Comparison of ENCODE assay signal across 19 cellular contexts in genomic region chr16:17565605-17566004, GRCh38.
DNase-seq lines count a peak whose midpoint lies in the region; TF ChIP-seq lines count a peak whose summit lies in the region.
"Had no signal": no experiment of that assay in that cellular context is flagged by ENCODE, and none has a peak within 500 bp of the region (broad histone marks: within the 10 kb centered on the region; RNA-seq: fewer than 3 reads in every experiment).

No MANE protein-coding gene starts in this region.

- no peaks in the 10 kb centered on the region for H3K4me1 ChIP-seq in KMS-11 (ENCODE audit: low read depth, poor library complexity, severe bottlenecking)
- H3K4me1 ChIP-seq in suprapubic skin: peaks cover 39% of the 10 kb centered on the region
- H3K4me1 ChIP-seq in GM23248 (ENCODE audit: insufficient read depth): no peaks in the 10 kb centered on the region

- DNase-seq in epithelial cell of prostate (ENCODE audit: low read depth, low spot score): no peak
- DNase-seq in suprapubic skin (ENCODE audit: low spot score in 2 of 2): no peak
- no peak for DNase-seq in MV-4-11 (lab: John Stamatoyannopoulos, UW)
- no peak for DNase-seq in NCI-H1436 treated with DMSO at 0.1 percent for 48 hours (lab: John Stamatoyannopoulos, UW)
- DNase-seq in GM23248: no peak
- DNase-seq: Calu3; CD4-positive, alpha-beta memory T cell; DMS79; Karpas-422; MG63; NCI-H1105 treated with DMSO at 0.1 percent for 48 hours; NCI-H187 treated with DMSO at 0.1 percent for 48 hours; NCI-H2171 treated with DMSO at 0.1 percent for 48 hours; NCI-H446 treated with DMSO at 0.1 percent for 48 hours; NK-92 treated with Interleukin-12 subunit alpha and Interleukin-12 subunit beta, amount 100 ng/mL, for 24 hours; OCI-M1; RPMI8226 had no signal

- no peak for TF ChIP-seq EP300 in suprapubic skin (IDR thresholded peaks at IDR 0.05)

- H3K4me2 ChIP-seq in KMS-11: no peak overlapping the region
- H3K4me2 ChIP-seq in GM23248 (ENCODE audit: unreplicated experiment): no peak overlapping the region

- H3K79me2 ChIP-seq in KMS-11 (ENCODE audit: insufficient read depth, low read depth) (no peaks in the 10 kb centered on the region), GM23248 (ENCODE audit: insufficient read depth) (no peaks in the 10 kb centered on the region)

- in situ Hi-C loops in GM23248 (cut with MboI): no loop called here

- no peak overlapping the region for H2AFZ ChIP-seq in KMS-11 (ENCODE audit: low read depth)
- no peak overlapping the region for H2AFZ ChIP-seq in GM23248

- H3K9ac ChIP-seq in KMS-11 (no peak overlapping the region), GM23248 (no peak overlapping the region)

- H3K27me3 ChIP-seq in KMS-11 (ENCODE audit: insufficient read depth, low read depth): no peaks in the 10 kb centered on the region
- no peaks in the 10 kb centered on the region for H3K27me3 ChIP-seq in suprapubic skin
- peaks cover 10% of the 10 kb centered on the region; the same call in 1 of the 2 replicates for H3K27me3 ChIP-seq in GM23248 (replicated peaks; ENCODE audit: insufficient read depth)

- no peaks in the 10 kb centered on the region for H3K9me3 ChIP-seq in suprapubic skin
- no peaks in the 10 kb centered on the region for H3K9me3 ChIP-seq in GM23248 (ENCODE audit: low read depth)
- H3K9me3 ChIP-seq: MG63 had no signal

- TF ChIP-seq CTCF in GM12873 (IDR thresholded peaks at IDR 0.05; ENCODE audit: insufficient read depth, low read depth, low read length, missing control alignments) (peak; percentile 22), KMS-11 (conservative IDR thresholded peaks at IDR 0.05; ENCODE audit: low read depth, low read length) (peak; percentile 40; the same call in 1 of the 2 replicates), suprapubic skin (IDR thresholded peaks at IDR 0.05) (no peak)

- H3K9me2 ChIP-seq in GM23248 (ENCODE audit: insufficient read depth): no peaks in the 10 kb centered on the region

- H4K20me1 ChIP-seq in KMS-11 (ENCODE audit: insufficient read depth): no peaks in the 10 kb centered on the region
- H4K20me1 ChIP-seq in GM23248 (ENCODE audit: insufficient read depth): no peaks in the 10 kb centered on the region

- WGBS in suprapubic skin: 95% methylated on average over 3 of the region's 3 CpGs
- 93 to 96% methylated on average over 3 of the region's 3 CpGs for WGBS in GM23248 (ENCODE audit: low coverage in 1 of 2, low lambda C conversion rate in 2 of 2, missing lambda C conversion rate in 2 of 2), 2 experiments

- H3K27ac ChIP-seq in KMS-11: no peak overlapping the region
- H3K27ac ChIP-seq in epithelial cell of prostate: peak overlapping the region; percentile 33
- peak overlapping the region; percentile 36 for H3K27ac ChIP-seq in suprapubic skin
- no peak overlapping the region for H3K27ac ChIP-seq in GM23248

- no peaks in the 10 kb centered on the region for H3F3A ChIP-seq in GM23248 (ENCODE audit: insufficient read depth)

- H3K36me3 ChIP-seq in KMS-11 (ENCODE audit: insufficient read depth) (no peaks in the 10 kb centered on the region), suprapubic skin (no peaks in the 10 kb centered on the region), GM23248 (ENCODE audit: low read depth) (no peaks in the 10 kb centered on the region)
- H3K36me3 ChIP-seq: MG63 had no signal

- no peak overlapping the region for H3K4me3 ChIP-seq in KMS-11 (IDR thresholded peaks at IDR 0.05; ENCODE audit: insufficient read depth, low read depth, low read length)
- H3K4me3 ChIP-seq in suprapubic skin: no peak overlapping the region
- H3K4me3 ChIP-seq in GM23248: no peak overlapping the region
- H3K4me3 ChIP-seq: MG63 had no signal

- TF ChIP-seq POLR2A in suprapubic skin (IDR thresholded peaks at IDR 0.05): no peak

Comparison
In these comparisons a context has a peak if more than half of its experiments do, and no peak if none do; other contexts are left out.
1. CTCF ChIP-seq: peak in GM12873 (single experiment) and KMS-11 (single experiment); none in suprapubic skin (0 of 2).
2. H3K27ac ChIP-seq: peak in epithelial cell of prostate (single experiment) and suprapubic skin (single experiment); none in KMS-11 (single experiment) and GM23248 (single experiment).